Comparison of ENCODE assay signal across 8 cellular contexts in genomic region chr18:52991246-52991645, GRCh38.
"Had no signal": no experiment of that assay in that cellular context is flagged by ENCODE, and none has a peak within 500 bp of the region (broad histone marks: within the 10 kb centered on the region; RNA-seq: fewer than 3 reads in every experiment).

No MANE protein-coding gene starts in this region.

- DNase-seq: GDM1, GF-D8 had no signal

- ATAC-seq: GM12878 had no signal

- FAIRE-seq: G401.6, GM12878, GM12891, GM12892, GM18507, GM19239 had no signal

- H3K4me3 ChIP-seq: GM12878 had no signal
